12 cellular contexts compared by ENCODE assay signal in the genomic region with DNA sequence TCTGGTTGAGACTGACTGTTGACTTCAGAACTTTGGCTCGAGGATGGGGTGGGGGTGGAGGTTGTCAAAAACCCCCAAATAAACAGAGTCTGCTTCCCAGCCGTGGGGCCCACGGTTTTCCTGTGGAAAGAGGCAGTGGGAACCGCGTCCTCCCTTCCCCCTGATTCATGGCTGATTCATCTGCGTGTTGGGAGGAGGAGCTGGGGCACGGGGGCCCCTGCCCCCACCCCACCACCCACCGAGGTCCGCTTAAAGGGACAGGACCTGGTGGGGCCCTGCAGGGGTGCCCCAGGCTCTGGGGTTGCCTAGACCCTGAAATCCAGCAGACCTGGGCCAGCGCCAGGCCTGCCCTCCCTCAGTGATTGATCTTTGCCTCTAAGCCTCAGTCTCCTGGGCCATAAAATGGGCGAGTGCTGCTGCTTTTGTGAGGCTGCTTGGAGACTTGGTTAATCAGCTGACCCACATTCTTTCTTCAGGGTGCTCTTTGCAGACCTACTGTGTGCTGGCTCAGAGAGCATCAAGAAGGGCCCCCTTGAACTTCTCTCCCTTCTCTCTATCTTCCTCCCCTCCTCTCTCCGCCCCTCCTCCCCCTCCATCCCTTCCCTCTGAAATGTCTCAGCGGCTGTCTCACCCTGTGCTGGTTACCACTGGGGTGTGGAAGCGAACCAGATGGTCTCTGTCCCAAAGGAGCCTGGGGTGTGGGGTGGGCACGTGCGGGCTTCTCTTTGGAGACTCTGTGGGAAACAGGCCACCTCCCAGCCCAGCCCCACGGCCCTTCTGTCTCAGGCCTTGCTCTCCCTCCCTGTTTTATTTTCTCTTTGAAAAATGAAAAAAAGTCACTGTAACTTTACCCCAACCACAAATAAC. TPM values are rescaled to one million over a fixed set of nuclear protein-coding genes. Genes with fewer than 3 reads are reported as not detected.
DNase-seq lines count a peak whose midpoint lies in the region; TF ChIP-seq lines count a peak whose summit lies in the region.
"Had no signal": no experiment of that assay in that cellular context is flagged by ENCODE, and none has a peak within 500 bp of the region (broad histone marks: within the 10 kb centered on the region; RNA-seq: fewer than 3 reads in every experiment).

No MANE protein-coding gene starts in this region.

- WGBS in hepatocyte (ENCODE audit: low lambda C conversion rate, missing lambda C conversion rate): 46% methylated on average over 14 of the region's 17 CpGs
- 36 to 45% methylated on average over 2 to 17 of the region's 17 CpGs for WGBS in transverse colon (ENCODE audit: low coverage in 1 of 2), 2 donors

- no peaks in the 10 kb centered on the region for H4K20me1 ChIP-seq in hepatocyte (ENCODE audit: insufficient read depth, poor library complexity, severe bottlenecking)

- no peak overlapping the region for H3K4me3 Mint-ChIP-seq in CD8-positive, alpha-beta memory T cell
- H3K4me3 Mint-ChIP-seq: activated CD4-positive, alpha-beta memory T cell treated with anti-CD3 and anti-CD28 coated beads, Interleukin-2, amount 10 ng/mL, durations not matched to agents 7 days and 5 days; IgD-negative memory B cell; memory B cell had no signal

- no peaks in the 10 kb centered on the region for H3K9me3 Mint-ChIP-seq in CD8-positive, alpha-beta memory T cell
- H3K9me3 Mint-ChIP-seq: activated CD4-positive, alpha-beta memory T cell treated with anti-CD3 and anti-CD28 coated beads, Interleukin-2, amount 10 ng/mL, durations not matched to agents 7 days and 5 days; IgD-negative memory B cell; memory B cell had no signal

- H3K4me1 ChIP-seq in hepatocyte (ENCODE audit: insufficient read depth) (peaks cover 36% of the 10 kb centered on the region), transverse colon (peaks cover 14 to 32% (median 28%) of the 10 kb centered on the region in 4 donors)
- H3K4me1 ChIP-seq in CD8-positive, alpha-beta memory T cell (ENCODE audit: insufficient read depth, low read length): no peaks in the 10 kb centered on the region

- no peaks in the 10 kb centered on the region for H3K9me3 ChIP-seq in KOPT-K1 (ENCODE audit: insufficient read depth, low read length, poor library complexity, severe bottlenecking)
- H3K9me3 ChIP-seq in hepatocyte (ENCODE audit: low read depth): no peaks in the 10 kb centered on the region
- H3K9me3 ChIP-seq in transverse colon: no peaks in the 10 kb centered on the region
- H3K9me3 ChIP-seq in CD8-positive, alpha-beta memory T cell (ENCODE audit: low read length): no peaks in the 10 kb centered on the region

- no peak for TF ChIP-seq POLR2A in transverse colon (IDR thresholded peaks at IDR 0.05)

- H3K27me3 ChIP-seq in hepatocyte (no peaks in the 10 kb centered on the region), transverse colon (no peaks in the 10 kb centered on the region)
- H3K27me3 ChIP-seq in CD8-positive, alpha-beta memory T cell (ENCODE audit: insufficient read depth, low read length, poor library complexity, severe bottlenecking): no peaks in the 10 kb centered on the region

- H3K36me3 ChIP-seq in KOPT-K1 (ENCODE audit: insufficient read depth, low read length): no peaks in the 10 kb centered on the region
- H3K36me3 ChIP-seq in hepatocyte (replicated peaks; ENCODE audit: insufficient read depth, low read depth): no peaks in the 10 kb centered on the region
- H3K36me3 ChIP-seq in transverse colon: no peaks in the 10 kb centered on the region
- no peaks in the 10 kb centered on the region for H3K36me3 ChIP-seq in CD8-positive, alpha-beta memory T cell (ENCODE audit: insufficient read depth, low read length)

- CTCF ChIA-PET in CD8-positive, alpha-beta memory T cell (lab: Charles Lee): no interaction called here

- DNase-seq in astrocyte of the spinal cord (ENCODE audit: low read depth, low spot score): peak; percentile 83
- peak; percentile 71 for DNase-seq in hepatocyte (ENCODE audit: low spot score)
- no peak for DNase-seq in transverse colon
- no peak for DNase-seq in CD8-positive, alpha-beta memory T cell
- no peak for DNase-seq in T-helper 2 cell
- no peak for DNase-seq in stimulated activated CD4-positive, alpha-beta T cell treated with anti-CD3 and anti-CD28 coated beads, Interleukin-1b, Interleukin-23, amount 100 ng/mL, for 48 hours
- DNase-seq: activated CD4-positive, alpha-beta memory T cell treated with anti-CD3 and anti-CD28 coated beads, Interleukin-2, amount 10 ng/mL, durations not matched to agents 7 days and 5 days; stimulated activated CD4-positive, alpha-beta T cell treated with anti-CD3 and anti-CD28 coated beads, Interleukin-4, amount 100 ng/mL, for 1 hour had no signal

- peak overlapping the region; percentile 57 for H3K4me2 ChIP-seq in hepatocyte

- intact Hi-C loops in transverse colon (cut with DNase I; ENCODE audit: low total_unique reads): no loop called here

- TF ChIP-seq CTCF in astrocyte of the spinal cord (IDR thresholded peaks at IDR 0.05; ENCODE audit: low read depth, low read length) (no peak), hepatocyte (IDR thresholded peaks at IDR 0.05; ENCODE audit: poor library complexity) (no peak), transverse colon (IDR thresholded peaks at IDR 0.05) (no peak)

- POLR2A ChIA-PET in CD8-positive, alpha-beta memory T cell (lab: Charles Lee): no interaction called here

- in situ Hi-C loops in astrocyte of the spinal cord (cut with HindIII; ENCODE audit: low sequenced_read_pairs) (no loop called here), transverse colon (cut with MboI; ENCODE audit: low pct_ligation_motif_present in 1 of 4, low pct_unique_long_range_greater_than_20kb in 1 of 4, low sequenced_read_pairs in 3 of 4) (no loop called here)

- H2AFZ ChIP-seq in hepatocyte: no peak overlapping the region

- no peak overlapping the region for H3K27ac Mint-ChIP-seq in CD8-positive, alpha-beta memory T cell
- H3K27ac Mint-ChIP-seq: activated CD4-positive, alpha-beta memory T cell treated with anti-CD3 and anti-CD28 coated beads, Interleukin-2, amount 10 ng/mL, durations not matched to agents 7 days and 5 days; IgD-negative memory B cell; memory B cell had no signal

- H3K9me2 ChIP-seq in hepatocyte (replicated peaks; ENCODE audit: insufficient read depth): no peaks in the 10 kb centered on the region

- no peak for TF ChIP-seq EP300 in transverse colon (IDR thresholded peaks at IDR 0.05; ENCODE audit: low read depth)

- no peaks in the 10 kb centered on the region for H3K79me2 ChIP-seq in hepatocyte

- no peak overlapping the region for H3K4me3 ChIP-seq in astrocyte of the spinal cord (ENCODE audit: low read depth, low read length)
- H3K4me3 ChIP-seq in hepatocyte: no peak overlapping the region
- no peak overlapping the region for H3K4me3 ChIP-seq in transverse colon
- H3K4me3 ChIP-seq in CD8-positive, alpha-beta memory T cell (ENCODE audit: low read length): no peak overlapping the region
- H3K4me3 ChIP-seq: GM12878 had no signal

- H3K27me3 Mint-ChIP-seq in CD8-positive, alpha-beta memory T cell: peaks cover 4 to 13% of the 10 kb centered on the region in 2 donors
- H3K27me3 Mint-ChIP-seq: activated CD4-positive, alpha-beta memory T cell treated with anti-CD3 and anti-CD28 coated beads, Interleukin-2, amount 10 ng/mL, durations not matched to agents 7 days and 5 days had no signal

- no peaks in the 10 kb centered on the region for H3K36me3 Mint-ChIP-seq in CD8-positive, alpha-beta memory T cell
- H3K36me3 Mint-ChIP-seq: IgD-negative memory B cell, memory B cell had no signal

- no peaks in the 10 kb centered on the region for H3K4me1 Mint-ChIP-seq in CD8-positive, alpha-beta memory T cell
- H3K4me1 Mint-ChIP-seq: activated CD4-positive, alpha-beta memory T cell treated with anti-CD3 and anti-CD28 coated beads, Interleukin-2, amount 10 ng/mL, durations not matched to agents 7 days and 5 days; IgD-negative memory B cell; memory B cell had no signal

- H3K27ac ChIP-seq in KOPT-K1 (ENCODE audit: low read depth, low read length, poor library complexity, severe bottlenecking) (peak overlapping the region; percentile 13), hepatocyte (peak overlapping the region; percentile 91), transverse colon (peak overlapping the region; percentile 16 to 55 (median 36))
- H3K27ac ChIP-seq in CD8-positive, alpha-beta memory T cell (ENCODE audit: low read depth, low read length): no peak overlapping the region

RNA-seq across cellular contexts. Expression of gene HTRA3, which starts 9.1 kb away (rescaled TPM):
- total RNA-seq in hepatocyte (17.7 and 19.4 TPM in 2 replicates), transverse colon (10 to 100 TPM in 1 of 4 donors, 1 to 10 TPM in 3; 1.5 to 11.9 (median 6.5) TPM)
- 34.9 and 39.4 TPM in 2 replicates for polyA plus RNA-seq in hepatocyte
- total RNA-seq in CD8-positive, alpha-beta memory T cell: not detected
- polyA plus RNA-seq in CD8-positive, alpha-beta memory T cell: not detected
- total RNA-seq: activated CD4-positive, alpha-beta memory T cell treated with anti-CD3 and anti-CD28 coated beads, Interleukin-2, amount 10 ng/mL, durations not matched to agents 7 days and 5 days had no signal
- polyA plus RNA-seq: IgD-negative memory B cell had no signal

Comparison
In these comparisons a context has a peak if more than half of its experiments do, and no peak if none do; other contexts are left out.
1. DNase-seq: peak in astrocyte of the spinal cord (single experiment) and hepatocyte (single experiment); none in transverse colon (single experiment), CD8-positive, alpha-beta memory T cell (0 of 5), T-helper 2 cell (0 of 5) and stimulated activated CD4-positive, alpha-beta T cell treated with anti-CD3 and anti-CD28 coated beads, Interleukin-1b, Interleukin-23, amount 100 ng/mL, for 48 hours (single experiment).